8 cellular contexts compared by ENCODE assay signal in genomic region chr12:21501258-21502163, GRCh38. TPM values are rescaled to one million over a fixed set of nuclear protein-coding genes. Genes with fewer than 3 reads are reported as not detected.
A peak's percentile ranks its signal among the peaks of the same experiment; 100 is the strongest.
DNase-seq lines count a peak whose midpoint lies in the region; ATAC-seq and TF ChIP-seq lines count a peak whose summit lies in the region.

Gene GOLT1B, plus strand, starts transcription at chr12:21501789. Its CDS starts 135 bp downstream, at chr12:21501924.
Gene RECQL, minus strand, starts transcription at chr12:21501635. Its CDS starts 2,065 bp downstream, at chr12:21499570.

- no peak; the same call in 1 of the 2 replicates for TF ChIP-seq RAD21 in Ishikawa (IDR thresholded peaks at IDR 0.05; ENCODE audit: low read depth)

- no peaks in the 10 kb centered on the region for H3K9me3 ChIP-seq in mucosa of descending colon

- ATAC-seq in GM21619 (IDR thresholded peaks at IDR 0.05; ENCODE audit: unreplicated experiment), result peak; percentile 98
- peak; percentile 100 for ATAC-seq in mucosa of descending colon

- no peak for TF ChIP-seq CTCF in epithelial cell of proximal tubule (conservative IDR thresholded peaks at IDR 0.05; ENCODE audit: low read depth, low read length)
- TF ChIP-seq CTCF in mucosa of descending colon (IDR thresholded peaks at IDR 0.05), result no peak

- intact Hi-C loops in mucosa of descending colon (cut with DNase I, micrococcal nuclease), result no loop called here

- DNase-seq in DMS153 treated with DMSO at 0.1 percent for 48 hours (lab: John Stamatoyannopoulos, UW; ENCODE audit: unreplicated experiment) (peak; percentile 96), OCI-M2 (lab: John Stamatoyannopoulos, UW; ENCODE audit: unreplicated experiment) (peak; percentile 29), activated T-cell treated with anti-CD3 and anti-CD28 coated beads for 4 hours (peak; percentile 85), epithelial cell of proximal tubule (ENCODE audit: low read depth) (peak; percentile 91), mucosa of descending colon (peak; percentile 85 to 94 (median 90))
- peak; percentile 77 for DNase-seq in stimulated activated CD8-positive, alpha-beta memory T cell treated with anti-CD3 and anti-CD28 coated beads, Interleukin-4, amount 100 ng/mL, for 24 hours (ENCODE audit: low read depth)

- TF ChIP-seq EP300 in Ishikawa (IDR thresholded peaks at IDR 0.05; ENCODE audit: borderline replicate concordance), result no peak

- H3K4me3 ChIP-seq in epithelial cell of proximal tubule (ENCODE audit: low read depth, low read length), result peak within 1 kb of the TSS; percentile 98
- peak within 1 kb of the TSS; percentile 81 for H3K4me3 ChIP-seq in mucosa of descending colon

- H3K4me1 ChIP-seq in mucosa of descending colon (ENCODE audit: low read depth), result peaks cover 15% of the 10 kb centered on the region

- no peaks in the 10 kb centered on the region for H3K36me3 ChIP-seq in mucosa of descending colon (ENCODE audit: low read depth)

TF ChIP-seq in Ishikawa, 13 proteins besides CTCF, POLR2A, EP300 and RAD21:
- peak; percentile 80 for TF ChIP-seq EGR1 (IDR thresholded peaks at IDR 0.05)
- TF ChIP-seq TAF1 (IDR thresholded peaks at IDR 0.05; ENCODE audit: low read depth), result peak; percentile 92
- peak; percentile 85 for TF ChIP-seq CREB1 (IDR thresholded peaks at IDR 0.05; ENCODE audit: low read depth)
- TF ChIP-seq MAX (IDR thresholded peaks at IDR 0.05), result peak; percentile 99
- no peak for TF ChIP-seq CEBPB (IDR thresholded peaks at IDR 0.05)
- TF ChIP-seq USF1 (IDR thresholded peaks at IDR 0.05), result 0 out of 2 replicates have a peak, but pooled peaks have one; percentile 27
- TF ChIP-seq ZBTB7A (IDR thresholded peaks at IDR 0.05; ENCODE audit: low read depth), result peak; percentile 67
- TF ChIP-seq FOXM1 (IDR thresholded peaks at IDR 0.05; ENCODE audit: borderline replicate concordance, low read depth), result no peak
- TF ChIP-seq YY1 (IDR thresholded peaks at IDR 0.05; ENCODE audit: low read depth), result peak; percentile 61; the same call in 1 of the 2 replicates
- TF ChIP-seq TCF12 (IDR thresholded peaks at IDR 0.05; ENCODE audit: low read depth), result peak; percentile 35
- no peak for TF ChIP-seq TEAD4 (IDR thresholded peaks at IDR 0.05)
- no peak for TF ChIP-seq REST (IDR thresholded peaks at IDR 0.05; ENCODE audit: low read depth)
- TF ChIP-seq NFIC (IDR thresholded peaks at IDR 0.05), result no peak

RNA-seq across cellular contexts. Expression of gene GOLT1B, which starts in this region (rescaled TPM):
- total RNA-seq in epithelial cell of proximal tubule (31.1 and 40.0 TPM in 2 replicates), mucosa of descending colon (10 to 100 TPM; 15.4 to 22.0 (median 21.5) TPM)

RNA-seq across cellular contexts. Expression of gene RECQL, which starts in this region (rescaled TPM):
- total RNA-seq in epithelial cell of proximal tubule (32.5 and 40.4 TPM in 2 replicates), mucosa of descending colon (10 to 100 TPM in 2 of 3 donors, 1 to 10 TPM in 1; 9.3 to 29.6 (median 16.2) TPM)

Comparison
In these comparisons a context has a peak if more than half of its experiments do, and no peak if none do; other contexts are left out.
1. Peak in every context shown above with its lines: DNase-seq, ATAC-seq and H3K4me3 ChIP-seq.
2. DNase-seq: peak in every context shown above with its lines; median percentile 96 in DMS153 treated with DMSO at 0.1 percent for 48 hours; 91 in epithelial cell of proximal tubule; 90 in mucosa of descending colon; 85 in activated T-cell treated with anti-CD3 and anti-CD28 coated beads for 4 hours; 77 in stimulated activated CD8-positive, alpha-beta memory T cell treated with anti-CD3 and anti-CD28 coated beads, Interleukin-4, amount 100 ng/mL, for 24 hours; 29 in OCI-M2.